29 cellular contexts compared by ENCODE assay signal in the genomic region with DNA sequence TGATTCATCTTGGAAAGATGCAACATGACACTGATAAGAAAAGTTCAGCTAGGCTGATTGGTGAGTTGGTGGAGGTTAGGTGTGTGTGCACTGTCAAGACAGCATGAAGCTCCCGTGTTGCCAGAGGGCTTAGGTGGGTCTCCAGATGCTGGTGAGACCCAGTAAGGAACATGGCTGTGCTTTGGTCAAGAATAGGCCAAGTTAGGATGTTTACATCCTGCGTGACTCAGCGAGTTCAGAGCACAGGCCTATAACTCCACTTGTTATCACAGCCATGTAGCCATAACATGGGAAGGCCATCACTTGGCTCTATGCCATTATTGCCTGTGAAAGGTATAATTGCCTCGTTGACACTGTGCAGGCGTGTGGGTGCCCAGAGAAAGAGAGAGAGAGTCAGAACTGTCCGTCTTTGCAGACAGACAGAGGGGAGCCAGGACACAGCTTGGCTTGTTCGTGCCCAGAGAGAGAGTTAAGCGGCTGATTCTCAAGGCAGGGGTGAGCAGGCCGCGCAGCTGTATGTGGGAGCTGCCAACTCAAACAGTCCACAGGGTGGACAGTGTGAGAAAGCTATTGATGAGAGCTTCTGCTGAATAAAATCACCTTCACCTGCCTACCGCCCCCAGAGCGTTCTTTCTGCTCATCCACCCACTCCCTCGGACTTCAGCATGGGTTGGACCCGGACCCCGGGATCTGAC. TPM values are rescaled to one million over a fixed set of nuclear protein-coding genes. Genes with fewer than 3 reads are reported as not detected.
"Had no signal": no experiment of that assay in that cellular context is flagged by ENCODE, and none has a peak within 500 bp of the region (broad histone marks: within the 10 kb centered on the region; RNA-seq: fewer than 3 reads in every experiment).

No MANE protein-coding gene starts in this region.

- H3K36me3 Mint-ChIP-seq: activated naive CD8-positive, alpha-beta T cell treated with anti-CD3 and anti-CD28 coated beads, Interleukin-2, amount 10 ng/mL, durations not matched to agents 7 days and 5 days; naive thymus-derived CD8-positive, alpha-beta T cell had no signal

- H3K27ac ChIP-seq: breast epithelium, colonic mucosa, dorsolateral prefrontal cortex, esophagus muscularis mucosa, left ventricle myocardium inferior, neutrophil, ovary, prostate gland, thyroid gland had no signal

- H3K4me3 Mint-ChIP-seq: activated B cell treated with CpG ODN at 0.5 μM for 24 hours; activated CD4-positive, alpha-beta T cell treated with anti-CD3 and anti-CD28 coated beads for 36 hours; activated naive CD8-positive, alpha-beta T cell treated with anti-CD3 and anti-CD28 coated beads, Interleukin-2, amount 10 ng/mL, durations not matched to agents 7 days and 5 days; activated T-cell treated with anti-CD3 and anti-CD28 coated beads, Interleukin-2, amount 50 U/mL, for 4 hours; naive thymus-derived CD8-positive, alpha-beta T cell had no signal

- H3K27me3 ChIP-seq: colonic mucosa, ovary, thyroid gland had no signal

- ATAC-seq: activated CD4-positive, alpha-beta T cell treated with anti-CD3 and anti-CD28 coated beads for 36 hours; activated T-cell treated with anti-CD3 and anti-CD28 coated beads, Interleukin-2, amount 50 U/mL, for 4 hours; naive thymus-derived CD8-positive, alpha-beta T cell had no signal

- H3K4me1 Mint-ChIP-seq: activated B cell treated with CpG ODN at 0.5 μM for 24 hours; activated CD4-positive, alpha-beta T cell treated with anti-CD3 and anti-CD28 coated beads for 36 hours; activated naive CD8-positive, alpha-beta T cell treated with anti-CD3 and anti-CD28 coated beads, Interleukin-2, amount 10 ng/mL, durations not matched to agents 7 days and 5 days had no signal

- H3K9me3 Mint-ChIP-seq: activated B cell treated with CpG ODN at 0.5 μM for 24 hours; activated naive CD8-positive, alpha-beta T cell treated with anti-CD3 and anti-CD28 coated beads, Interleukin-2, amount 10 ng/mL, durations not matched to agents 7 days and 5 days; activated T-cell treated with anti-CD3 and anti-CD28 coated beads, Interleukin-2, amount 50 U/mL, for 4 hours; activated T-helper 2 cell treated with anti-CD3 and anti-CD28 coated beads, Interferon-gamma antibody, Interleukin-2, Interleukin-4, amounts not matched to agents 10 μg/mL and 5 μg/mL and 100 μg/mL, durations not matched to agents 14 hours and 24 hours and 36 hours; naive thymus-derived CD8-positive, alpha-beta T cell had no signal

- H3K9me3 ChIP-seq: breast epithelium, colonic mucosa, esophagus muscularis mucosa, left ventricle myocardium inferior, neutrophil, ovary, prostate gland, thyroid gland had no signal

- H3K27ac Mint-ChIP-seq: activated B cell treated with CpG ODN at 0.5 μM for 24 hours; activated CD4-positive, alpha-beta T cell treated with anti-CD3 and anti-CD28 coated beads for 36 hours; activated naive CD8-positive, alpha-beta T cell treated with anti-CD3 and anti-CD28 coated beads, Interleukin-2, amount 10 ng/mL, durations not matched to agents 7 days and 5 days; activated T-helper 2 cell treated with anti-CD3 and anti-CD28 coated beads, Interferon-gamma antibody, Interleukin-2, Interleukin-4, amounts not matched to agents 10 μg/mL and 5 μg/mL and 100 μg/mL, durations not matched to agents 14 hours and 24 hours and 36 hours had no signal

- H3K4me3 ChIP-seq: breast epithelium, colonic mucosa, dorsolateral prefrontal cortex, esophagus muscularis mucosa, left ventricle myocardium inferior, ovary, prostate gland, thyroid gland had no signal

- H3K27me3 Mint-ChIP-seq: activated B cell treated with CpG ODN at 0.5 μM for 24 hours had no signal

- H3K36me3 ChIP-seq: breast epithelium, colonic mucosa, esophagus muscularis mucosa, left ventricle myocardium inferior, neutrophil, ovary, prostate gland, thyroid gland had no signal

- DNase-seq: activated B cell treated with CpG ODN at 0.5 μM for 24 hours; activated CD4-positive, alpha-beta T cell treated with anti-CD3 and anti-CD28 coated beads for 36 hours; activated CD4-positive, alpha-beta T cell treated with anti-CD3 and anti-CD28 coated beads, Interleukin-2, amount 50 U/mL, for 4 hours; activated CD8-positive, alpha-beta memory T cell treated with anti-CD3 and anti-CD28 coated beads for 24 hours; activated CD8-positive, alpha-beta memory T cell treated with anti-CD3 and anti-CD28 coated beads, Interleukin-2, amount 50 U/mL, for 4 hours; activated naive CD4-positive, alpha-beta T cell; activated naive CD8-positive, alpha-beta T cell treated with anti-CD3 and anti-CD28 coated beads, Interleukin-2, amount 10 ng/mL, durations not matched to agents 7 days and 5 days; activated T-cell treated with anti-CD3 and anti-CD28 coated beads, Interleukin-2, amount 50 U/mL, for 4 hours; amniotic stem cell; colonic mucosa; dorsolateral prefrontal cortex; glutamatergic neuron; hippocampal formation; kidney glomerular epithelial cell; left ventricle myocardium inferior; naive thymus-derived CD8-positive, alpha-beta T cell; ovary; stimulated activated CD4-positive, alpha-beta T cell treated with anti-CD3 and anti-CD28 coated beads, Interleukin-4, amount 100 ng/mL, for 24 hours; stimulated activated naive CD4-positive, alpha-beta T cell treated with Interleukin-2 at 50 U/mL for 16 hours; thyroid gland had no signal

- H3K4me1 ChIP-seq: breast epithelium, colonic mucosa, esophagus muscularis mucosa, left ventricle myocardium inferior, prostate gland, thyroid gland had no signal

RNA-seq across cellular contexts. Expression of a gene that starts 43.5 kb away (rescaled TPM):
- total RNA-seq: activated B cell treated with CpG ODN at 0.5 μM for 24 hours; activated CD4-positive, alpha-beta T cell treated with anti-CD3 and anti-CD28 coated beads for 36 hours; activated naive CD8-positive, alpha-beta T cell treated with anti-CD3 and anti-CD28 coated beads, Interleukin-2, amount 10 ng/mL, durations not matched to agents 7 days and 5 days; activated T-cell treated with anti-CD3 and anti-CD28 coated beads, Interleukin-2, amount 50 U/mL, for 4 hours; activated T-helper 2 cell treated with anti-CD3 and anti-CD28 coated beads, Interferon-gamma antibody, Interleukin-2, Interleukin-4, amounts not matched to agents 10 μg/mL and 5 μg/mL and 100 μg/mL, durations not matched to agents 14 hours and 24 hours and 36 hours; breast epithelium; dorsolateral prefrontal cortex; esophagus muscularis mucosa; frontal cortex; left ventricle myocardium inferior; lung microvascular endothelial cell; naive thymus-derived CD8-positive, alpha-beta T cell; ovary; prostate gland; subcutaneous adipose tissue; thyroid gland; ureter had no signal
- polyA plus RNA-seq: naive thymus-derived CD8-positive, alpha-beta T cell; ovary had no signal
